8 cellular contexts compared by ENCODE assay signal in genomic region chr2:227164745-227165350, GRCh38. TPM values are rescaled to one million over a fixed set of nuclear protein-coding genes. Genes with fewer than 3 reads are reported as not detected.
DNase-seq lines count a peak whose midpoint lies in the region; ATAC-seq and TF ChIP-seq lines count a peak whose summit lies in the region.

No MANE protein-coding gene starts in this region.

- WGBS in heart right ventricle, 2 donors, result 1 to 2% methylated on average over 36 to 39 of the region's 39 CpGs

- H3K27me3 ChIP-seq in CD8-positive, alpha-beta T cell (ENCODE audit: insufficient read depth, low read length), result peaks cover 7% of the 10 kb centered on the region
- H3K27me3 ChIP-seq in heart right ventricle, result peaks cover 0 to 36% (median 10%) of the 10 kb centered on the region in 7 donors

- peak overlapping the region; percentile 57 for H3K4me3 Mint-ChIP-seq in CD8-positive, alpha-beta T cell
- peak overlapping the region; percentile 34 for H3K4me3 Mint-ChIP-seq in T-helper 1 cell treated with Interleukin-12 subunit alpha and Interleukin-12 subunit beta and Interleukin-4 antibody, amounts not matched to agents 30 μg/mL and 1 μg/mL, for 36 hours

- peaks cover 14% of the 10 kb centered on the region for H3K4me1 Mint-ChIP-seq in CD8-positive, alpha-beta T cell (ENCODE audit: low read depth)
- peaks cover 4% of the 10 kb centered on the region for H3K4me1 Mint-ChIP-seq in T-helper 1 cell treated with Interleukin-12 subunit alpha and Interleukin-12 subunit beta and Interleukin-4 antibody, amounts not matched to agents 30 μg/mL and 1 μg/mL, for 36 hours (ENCODE audit: low read depth)

- peaks cover 54% of the 10 kb centered on the region for H3K27me3 Mint-ChIP-seq in CD8-positive, alpha-beta T cell (ENCODE audit: low read depth)
- peaks cover 60% of the 10 kb centered on the region for H3K27me3 Mint-ChIP-seq in T-helper 1 cell treated with Interleukin-12 subunit alpha and Interleukin-12 subunit beta and Interleukin-4 antibody, amounts not matched to agents 30 μg/mL and 1 μg/mL, for 36 hours (ENCODE audit: low read depth)

- H3K27ac ChIP-seq in CD8-positive, alpha-beta T cell (ENCODE audit: low read depth, low read length), result no peak overlapping the region
- peak overlapping the region; percentile 34 to 88 (median 76) for H3K27ac ChIP-seq in heart right ventricle

- POLR2A ChIA-PET in CD8-positive, alpha-beta T cell (lab: Charles Lee), result no interaction called here

- H3K36me3 Mint-ChIP-seq in CD8-positive, alpha-beta T cell, result no peaks in the 10 kb centered on the region
- no peaks in the 10 kb centered on the region for H3K36me3 Mint-ChIP-seq in T-helper 1 cell treated with Interleukin-12 subunit alpha and Interleukin-12 subunit beta and Interleukin-4 antibody, amounts not matched to agents 30 μg/mL and 1 μg/mL, for 36 hours (ENCODE audit: low read depth)

- no peaks in the 10 kb centered on the region for H3K36me3 ChIP-seq in CD8-positive, alpha-beta T cell (ENCODE audit: insufficient read depth, low read length)
- no peaks in the 10 kb centered on the region for H3K36me3 ChIP-seq in heart right ventricle

- ATAC-seq in CD8-positive, alpha-beta T cell, result no peak
- ATAC-seq in GM18873 (IDR thresholded peaks at IDR 0.05; ENCODE audit: low FRiP score, unreplicated experiment) (peak; percentile 46), HG03060 (IDR thresholded peaks at IDR 0.05; ENCODE audit: low read depth, unreplicated experiment) (peak; percentile 67), heart right ventricle (peak in 6 of 8 donors; percentile 15 to 52 (median 39)), sciatic nerve (peak; percentile 17)

- no peaks in the 10 kb centered on the region for H3K4me1 ChIP-seq in CD8-positive, alpha-beta T cell (ENCODE audit: insufficient read depth, low read length)
- peaks cover 0 to 25% (median 3%) of the 10 kb centered on the region in 9 donors for H3K4me1 ChIP-seq in heart right ventricle

- no peak for DNase-seq in CD8-positive, alpha-beta T cell
- peak in 1 of 2 donors; percentile 20 for DNase-seq in heart right ventricle
- DNase-seq in sciatic nerve (ENCODE audit: low spot score), result no peak
- no peak for DNase-seq in medulla oblongata (ENCODE audit: extremely low spot score)
- DNase-seq in NCI-H2171 (lab: John Stamatoyannopoulos, UW), result no peak

- TF ChIP-seq CTCF in CD8-positive, alpha-beta T cell (IDR thresholded peaks at IDR 0.05), result no peak
- TF ChIP-seq CTCF in heart right ventricle (IDR thresholded peaks at IDR 0.05), result no peak

- intact Hi-C loops in CD8-positive, alpha-beta T cell (cut with DNase I, micrococcal nuclease), result no loop called here
- intact Hi-C loops in heart right ventricle (cut with DNase I) (no loop called here), sciatic nerve (cut with DNase I) (no loop called here)

- peak overlapping the region; percentile 15 for H3K4me3 ChIP-seq in CD8-positive, alpha-beta T cell (ENCODE audit: low read depth, low read length)
- peak overlapping the region; percentile 64 to 83 (median 72) for H3K4me3 ChIP-seq in heart right ventricle

- no peaks in the 10 kb centered on the region for H3K9me3 ChIP-seq in CD8-positive, alpha-beta T cell (ENCODE audit: low read length)
- peaks cover 0 to 10% (median 0%) of the 10 kb centered on the region in 11 donors for H3K9me3 ChIP-seq in heart right ventricle

- CTCF ChIA-PET in CD8-positive, alpha-beta T cell (lab: Charles Lee), result no interaction called here

- H3K9me3 Mint-ChIP-seq in CD8-positive, alpha-beta T cell, result peaks cover 2% of the 10 kb centered on the region
- H3K9me3 Mint-ChIP-seq in T-helper 1 cell treated with Interleukin-12 subunit alpha and Interleukin-12 subunit beta and Interleukin-4 antibody, amounts not matched to agents 30 μg/mL and 1 μg/mL, for 36 hours, result peaks cover under 1% of the 10 kb centered on the region

- H3K27ac Mint-ChIP-seq in CD8-positive, alpha-beta T cell, result no peak overlapping the region
- no peak overlapping the region for H3K27ac Mint-ChIP-seq in T-helper 1 cell treated with Interleukin-12 subunit alpha and Interleukin-12 subunit beta and Interleukin-4 antibody, amounts not matched to agents 30 μg/mL and 1 μg/mL, for 36 hours

RNA-seq across cellular contexts. Expression of gene COL4A3, which starts 0.4 kb away (rescaled TPM):
- under 1 TPM; 0.27 to 0.47 TPM for total RNA-seq in CD8-positive, alpha-beta T cell
- 1 to 10 TPM; 1.0 to 6.2 (median 2.3) TPM for total RNA-seq in heart right ventricle
- polyA plus RNA-seq in heart right ventricle, result 1 to 10 TPM in 1 of 2 donors, under 1 TPM in 1; 0.91 to 5.9 TPM
- total RNA-seq in sciatic nerve, result 7.0 TPM

RNA-seq across cellular contexts. Expression of gene COL4A4, which starts 0.8 kb away (rescaled TPM):
- not detected for total RNA-seq in CD8-positive, alpha-beta T cell
- total RNA-seq in heart right ventricle, result 10 to 100 TPM in 1 of 10 donors, 1 to 10 TPM in 9; 2.2 to 11.4 (median 4.4) TPM
- polyA plus RNA-seq in heart right ventricle, result 1 to 10 TPM in 1 of 2 donors, under 1 TPM in 1; 0.84 to 3.9 TPM
- total RNA-seq in sciatic nerve, result 7.4 TPM
